Comparison of ENCODE assay signal across 8 cellular contexts in genomic region chr13:77184455-77184854, GRCh38.
DNase-seq lines count a peak whose midpoint lies in the region; ATAC-seq and TF ChIP-seq lines count a peak whose summit lies in the region.

No MANE protein-coding gene starts in this region.

- CTCF ChIA-PET in activated CD8-positive, alpha-beta T cell treated with anti-CD3 and anti-CD28 coated beads, Interleukin-2, amount 10 ng/mL, durations not matched to agents 7 days and 5 days (lab: Charles Lee), result interaction anchor here (1.1 to 2.0 kb wide), 2 partner anchors 12 to 294 kb away, joined by 6 to 7 read pairs; no protein-coding TSS in a partner anchor

- H3K4me1 Mint-ChIP-seq in activated T-cell treated with anti-CD3 and anti-CD28 coated beads, Interleukin-2, amount 50 U/mL, for 24 hours (ENCODE audit: low read depth), result peaks cover 19% of the 10 kb centered on the region
- peaks cover 17% of the 10 kb centered on the region for H3K4me1 Mint-ChIP-seq in activated CD8-positive, alpha-beta T cell treated with anti-CD3 and anti-CD28 coated beads, Interleukin-2, amount 10 ng/mL, durations not matched to agents 7 days and 5 days (ENCODE audit: low read depth)
- H3K4me1 Mint-ChIP-seq in stimulated activated memory B cell treated with anti-CD40 and anti-IgM and Interleukin-4, amounts not matched to agents 10 μg/mL and 1 μg/mL and 100 μg/mL, for 72 hours, result peaks cover 23% of the 10 kb centered on the region
- H3K4me1 Mint-ChIP-seq in HFFc6 (ENCODE audit: low read depth), result no peaks in the 10 kb centered on the region

- no peak overlapping the region for H3K4me3 Mint-ChIP-seq in activated T-cell treated with anti-CD3 and anti-CD28 coated beads, Interleukin-2, amount 50 U/mL, for 24 hours
- H3K4me3 Mint-ChIP-seq in activated CD8-positive, alpha-beta T cell treated with anti-CD3 and anti-CD28 coated beads, Interleukin-2, amount 10 ng/mL, durations not matched to agents 7 days and 5 days, result no peak overlapping the region
- peak overlapping the region; percentile 8 for H3K4me3 Mint-ChIP-seq in stimulated activated memory B cell treated with anti-CD40 and anti-IgM and Interleukin-4, amounts not matched to agents 10 μg/mL and 1 μg/mL and 100 μg/mL, for 72 hours
- H3K4me3 Mint-ChIP-seq in HFFc6, result no peak overlapping the region

- H3K27me3 Mint-ChIP-seq in activated T-cell treated with anti-CD3 and anti-CD28 coated beads, Interleukin-2, amount 50 U/mL, for 24 hours, result no peaks in the 10 kb centered on the region
- no peaks in the 10 kb centered on the region for H3K27me3 Mint-ChIP-seq in activated CD8-positive, alpha-beta T cell treated with anti-CD3 and anti-CD28 coated beads, Interleukin-2, amount 10 ng/mL, durations not matched to agents 7 days and 5 days (ENCODE audit: low read depth)
- H3K27me3 Mint-ChIP-seq in stimulated activated memory B cell treated with anti-CD40 and anti-IgM and Interleukin-4, amounts not matched to agents 10 μg/mL and 1 μg/mL and 100 μg/mL, for 72 hours, result no peaks in the 10 kb centered on the region
- H3K27me3 Mint-ChIP-seq in HFFc6 (ENCODE audit: insufficient read depth), result no peaks in the 10 kb centered on the region

- DNase-seq in activated T-cell treated with anti-CD3 and anti-CD28 coated beads, Interleukin-2, amount 50 U/mL, for 24 hours, result no peak
- DNase-seq in activated T-cell treated with anti-CD3 and anti-CD28 coated beads, Interleukin-2, amount 50 U/mL, for 1 hour, result no peak
- DNase-seq in activated CD8-positive, alpha-beta T cell treated with anti-CD3 and anti-CD28 coated beads, Interleukin-2, amount 10 ng/mL, durations not matched to agents 7 days and 5 days, result peak; percentile 27
- DNase-seq in hippocampal formation (lab: John Stamatoyannopoulos, UW) (no peak), GF-D8 (lab: John Stamatoyannopoulos, UW) (no peak), HFFc6 (no peak)

- no peaks in the 10 kb centered on the region for H3K9me3 Mint-ChIP-seq in activated T-cell treated with anti-CD3 and anti-CD28 coated beads, Interleukin-2, amount 50 U/mL, for 24 hours
- H3K9me3 Mint-ChIP-seq in activated CD8-positive, alpha-beta T cell treated with anti-CD3 and anti-CD28 coated beads, Interleukin-2, amount 10 ng/mL, durations not matched to agents 7 days and 5 days (ENCODE audit: insufficient read depth), result no peaks in the 10 kb centered on the region
- H3K9me3 Mint-ChIP-seq in stimulated activated memory B cell treated with anti-CD40 and anti-IgM and Interleukin-4, amounts not matched to agents 10 μg/mL and 1 μg/mL and 100 μg/mL, for 72 hours, result no peaks in the 10 kb centered on the region
- no peaks in the 10 kb centered on the region for H3K9me3 Mint-ChIP-seq in HFFc6

- POLR2A ChIA-PET in activated CD8-positive, alpha-beta T cell treated with anti-CD3 and anti-CD28 coated beads, Interleukin-2, amount 10 ng/mL, durations not matched to agents 7 days and 5 days (lab: Charles Lee), result interaction anchor here (1.0 to 1.2 kb wide), 2 partner anchors 141 to 145 kb away, joined by 3 to 8 read pairs; no protein-coding TSS in a partner anchor

- peak overlapping the region; percentile 83 for H3K27ac Mint-ChIP-seq in activated T-cell treated with anti-CD3 and anti-CD28 coated beads, Interleukin-2, amount 50 U/mL, for 24 hours
- H3K27ac Mint-ChIP-seq in activated CD8-positive, alpha-beta T cell treated with anti-CD3 and anti-CD28 coated beads, Interleukin-2, amount 10 ng/mL, durations not matched to agents 7 days and 5 days, result peak overlapping the region; percentile 68
- H3K27ac Mint-ChIP-seq in stimulated activated memory B cell treated with anti-CD40 and anti-IgM and Interleukin-4, amounts not matched to agents 10 μg/mL and 1 μg/mL and 100 μg/mL, for 72 hours, result peak overlapping the region; percentile 75
- no peak overlapping the region for H3K27ac Mint-ChIP-seq in HFFc6

- H3K36me3 Mint-ChIP-seq in activated T-cell treated with anti-CD3 and anti-CD28 coated beads, Interleukin-2, amount 50 U/mL, for 24 hours (ENCODE audit: low read depth), result peaks cover 83% of the 10 kb centered on the region
- peaks cover 58% of the 10 kb centered on the region for H3K36me3 Mint-ChIP-seq in activated CD8-positive, alpha-beta T cell treated with anti-CD3 and anti-CD28 coated beads, Interleukin-2, amount 10 ng/mL, durations not matched to agents 7 days and 5 days (ENCODE audit: low read depth)
- peaks cover 40% of the 10 kb centered on the region for H3K36me3 Mint-ChIP-seq in stimulated activated memory B cell treated with anti-CD40 and anti-IgM and Interleukin-4, amounts not matched to agents 10 μg/mL and 1 μg/mL and 100 μg/mL, for 72 hours
- H3K36me3 Mint-ChIP-seq in HFFc6 (ENCODE audit: low read depth), result peaks cover 34% of the 10 kb centered on the region

- no peak for TF ChIP-seq CTCF in HFFc6 (IDR thresholded peaks at IDR 0.05)

- ATAC-seq in HG03097 (IDR thresholded peaks at IDR 0.05; ENCODE audit: low FRiP score, unreplicated experiment), result peak; percentile 96
- peak; percentile 84 for ATAC-seq in activated CD8-positive, alpha-beta T cell treated with anti-CD3 and anti-CD28 coated beads, Interleukin-2, amount 10 ng/mL, durations not matched to agents 7 days and 5 days
- peak; percentile 99 for ATAC-seq in stimulated activated memory B cell treated with anti-CD40 and anti-IgM and Interleukin-4, amounts not matched to agents 10 μg/mL and 1 μg/mL and 100 μg/mL, for 72 hours
